ENCODE assay signal across 1 cellular context in the genomic region with DNA sequence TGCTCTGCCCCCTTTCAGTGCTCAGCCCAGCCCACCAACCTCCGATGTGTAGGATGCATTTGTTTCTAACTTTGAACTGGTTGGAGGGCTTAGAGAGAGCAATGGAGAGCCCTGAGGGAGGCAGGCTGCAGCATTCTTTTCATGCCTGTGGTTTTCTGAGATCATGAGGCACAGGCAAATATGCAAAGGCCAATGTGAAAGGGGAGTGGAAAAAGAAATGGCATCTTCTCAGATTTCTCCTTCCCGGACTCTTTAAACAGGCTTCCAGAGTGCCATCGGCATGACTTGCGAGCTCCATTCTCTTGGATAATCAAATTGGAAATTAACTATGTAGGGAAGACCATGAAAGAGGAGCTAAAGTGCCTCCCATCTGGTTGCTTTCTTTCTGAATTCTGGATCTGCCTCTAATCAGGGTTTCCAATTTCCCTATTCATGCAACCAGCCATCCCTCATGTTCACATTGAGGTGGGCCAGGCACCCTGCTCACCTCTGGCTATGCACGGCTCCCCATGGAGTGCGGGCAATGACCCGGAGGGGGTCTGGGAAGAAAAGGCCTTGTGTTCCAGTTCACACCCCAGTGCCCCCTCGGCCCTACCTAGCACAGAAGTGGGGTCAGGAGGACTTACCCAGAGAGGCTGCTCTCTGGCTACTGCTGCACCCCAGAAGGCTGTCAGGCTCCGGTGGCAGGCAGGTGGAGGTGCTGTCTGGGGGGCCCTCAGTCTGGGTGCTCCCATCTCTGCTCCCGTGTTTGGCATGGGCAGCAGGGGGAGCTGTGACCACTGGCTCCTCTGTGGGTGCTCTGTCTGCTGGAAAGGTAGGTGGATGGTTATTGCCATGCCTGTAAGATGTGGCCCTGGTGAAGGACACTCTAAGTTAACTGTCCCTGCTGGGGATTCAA.
A peak's percentile ranks its signal among the peaks of the same experiment; 100 is the strongest.
TF ChIP-seq lines count a peak whose summit lies in the region.

No MANE protein-coding gene starts in this region.

TF ChIP-seq in IMR-90, 13 proteins besides CTCF, POLR2A, EP300 and RAD21 (continued from another document):
- TF ChIP-seq USF2 (IDR thresholded peaks at IDR 0.05; ENCODE audit: low read depth, low read length) (peak; percentile 37; the same call in 1 of the 2 replicates), RCOR1 (IDR thresholded peaks at IDR 0.05; ENCODE audit: insufficient replicate concordance, low read length) (no peak), FOS (IDR thresholded peaks at IDR 0.05; ENCODE audit: low read depth, low read length) (no peak)
